In the genomic region with DNA sequence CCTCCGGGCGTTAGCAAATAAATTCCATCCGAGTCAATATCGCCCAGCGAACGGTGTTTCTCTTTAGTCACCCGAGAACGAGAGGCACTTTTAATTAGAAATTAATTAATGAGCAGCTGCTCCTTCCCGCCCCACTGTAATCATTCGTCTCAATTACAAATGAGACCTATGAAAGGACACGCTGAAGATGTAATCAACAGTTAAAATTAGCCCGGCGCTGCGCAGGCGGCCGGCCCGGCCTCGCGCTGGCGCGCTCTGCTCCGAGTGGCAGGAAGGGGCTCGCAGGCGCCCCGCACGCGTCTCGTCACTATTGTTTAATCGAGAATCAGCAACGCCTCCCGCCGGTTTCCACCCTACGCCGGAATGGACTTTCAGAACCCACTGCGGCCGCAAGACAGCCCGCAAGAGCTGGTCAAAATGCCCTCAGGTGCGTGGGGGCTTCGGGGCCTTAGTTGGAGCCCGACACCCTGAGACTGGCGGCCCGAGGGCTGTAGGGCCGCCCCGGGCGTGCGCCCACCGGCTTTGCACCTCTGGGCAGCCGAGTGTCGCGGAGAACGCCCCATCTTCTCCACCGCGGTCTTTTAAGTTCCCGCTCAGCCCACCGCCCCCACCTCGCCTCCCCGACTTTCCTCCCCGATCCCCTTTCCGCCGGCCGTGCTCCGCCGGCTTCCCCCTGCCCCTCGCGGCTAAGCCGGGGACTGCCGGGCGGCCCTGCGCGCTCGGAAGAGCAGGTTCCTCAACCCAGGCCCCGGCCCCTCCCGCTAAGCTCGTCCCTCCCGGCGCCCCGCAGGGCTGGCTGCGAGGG, we compare ENCODE assay signal across 1 cellular context.
A peak's percentile ranks its signal among the peaks of the same experiment; 100 is the strongest.
TF ChIP-seq lines count a peak whose summit lies in the region.

No MANE protein-coding gene starts in this region.

TF ChIP-seq in H1, 55 proteins besides CTCF, POLR2A, EP300 and RAD21 (continued from another document):
- TF ChIP-seq EZH2 (IDR thresholded peaks at IDR 0.05; ENCODE audit: low read depth, low read length, severe bottlenecking) (peak; percentile 92), SUZ12 (IDR thresholded peaks at IDR 0.05; ENCODE audit: low read length) (peak; percentile 59; the same call in 1 of the 2 replicates)
- TF ChIP-seq, protein P1, sequence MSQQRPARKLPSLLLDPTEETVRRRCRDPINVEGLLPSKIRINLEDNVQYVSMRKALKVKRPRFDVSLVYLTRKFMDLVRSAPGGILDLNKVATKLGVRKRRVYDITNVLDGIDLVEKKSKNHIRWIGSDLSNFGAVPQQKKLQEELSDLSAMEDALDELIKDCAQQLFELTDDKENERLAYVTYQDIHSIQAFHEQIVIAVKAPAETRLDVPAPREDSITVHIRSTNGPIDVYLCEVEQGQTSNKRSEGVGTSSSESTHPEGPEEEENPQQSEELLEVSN (IDR thresholded peaks at IDR 0.05) = 0 out of 2 replicates have a peak, but pooled peaks have one; percentile 34
